Comparison of ENCODE assay signal across 1 cellular context in genomic region chr10:13637303-13637856, GRCh38.
A peak's percentile ranks its signal among the peaks of the same experiment; 100 is the strongest.
TF ChIP-seq lines count a peak whose summit lies in the region.

No MANE protein-coding gene starts in this region.

TF ChIP-seq in HEK293, 187 proteins besides CTCF, POLR2A, EP300 and RAD21 (continued from another document):
- TF ChIP-seq ZBTB44 (tag by site-specific recombination; IDR thresholded peaks at IDR 0.05) (0 out of 2 replicates have a peak, but pooled peaks have one; percentile 40), ZNF19 (tag by site-specific recombination; IDR thresholded peaks at IDR 0.05; ENCODE audit: low read depth) (no peak), GLI2 (tag by site-specific recombination; IDR thresholded peaks at IDR 0.05; ENCODE audit: borderline replicate concordance, low read depth) (no peak), GLIS1 (tag by site-specific recombination; IDR thresholded peaks at IDR 0.05) (peak; percentile 56; the same call in 1 of the 2 replicates), OSR2 (tag by site-specific recombination; IDR thresholded peaks at IDR 0.05) (peak; percentile 66), OVOL3 (tag by site-specific recombination; IDR thresholded peaks at IDR 0.05) (peak; percentile 72; the same call in 1 of the 2 replicates), KLF8 (tag by site-specific recombination; IDR thresholded peaks at IDR 0.05) (0 out of 2 replicates have a peak, but pooled peaks have one; percentile 24), ATF2 (tag by site-specific recombination; IDR thresholded peaks at IDR 0.05; ENCODE audit: low read depth) (peak; percentile 90), PRDM6 (tag by site-specific recombination; IDR thresholded peaks at IDR 0.05) (peak; percentile 79)
TF ChIP-seq in HEK293: peak in this region for 10.
